In the genomic region with DNA sequence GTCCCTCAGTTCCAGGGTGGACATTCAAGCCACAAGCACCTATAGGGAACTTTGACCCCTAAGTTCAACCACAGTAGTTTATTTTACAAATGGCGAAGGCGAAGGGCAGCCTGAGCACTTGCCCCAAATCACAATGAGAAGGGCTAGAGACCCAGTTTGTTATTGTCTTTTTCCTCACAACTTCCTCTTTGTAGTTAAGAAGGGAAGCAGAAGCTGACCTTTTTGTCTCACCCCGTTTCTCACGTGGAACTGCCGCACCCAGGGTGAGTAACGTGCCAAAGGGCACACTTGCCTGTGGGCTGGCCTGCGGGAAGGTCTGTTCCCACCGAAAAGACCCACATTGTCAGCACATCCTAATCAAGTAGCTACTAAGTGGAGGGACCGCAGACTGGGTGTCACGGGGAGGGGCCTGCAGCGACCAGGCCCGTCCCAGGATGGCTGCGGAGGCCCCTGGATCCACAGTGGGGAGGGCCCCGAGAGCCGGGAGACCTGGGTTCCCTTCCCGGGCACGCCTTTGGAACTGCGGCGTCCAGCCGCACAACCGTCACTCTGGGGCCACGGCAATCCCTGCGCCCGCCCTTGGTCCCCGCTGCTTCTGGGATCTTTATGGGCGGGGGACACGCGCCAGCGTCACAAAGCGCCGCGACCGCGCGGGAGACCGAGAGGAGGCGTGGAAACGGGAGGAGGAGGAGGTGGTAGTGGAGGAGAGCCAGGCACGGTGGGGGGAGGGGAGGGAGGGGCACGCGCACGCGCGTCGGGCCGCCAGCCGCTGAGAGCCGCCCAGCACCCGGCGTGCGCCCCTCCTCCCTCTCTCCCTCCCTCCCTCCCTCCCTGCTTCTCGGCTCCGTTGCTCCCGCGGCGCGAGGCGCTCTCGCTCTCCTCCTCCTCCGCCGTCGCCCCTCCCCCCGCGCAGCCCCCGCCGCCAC, we compare ENCODE assay signal across 1 cellular context.
A peak's percentile ranks its signal among the peaks of the same experiment; 100 is the strongest.
TF ChIP-seq lines count a peak whose summit lies in the region.

UBE2R2 (plus strand) TSS at position 834 of the 926 bp plus-strand sequence. CDS start 598 bp downstream, outside the sequence.

TF ChIP-seq in GM12878, 131 proteins besides CTCF, POLR2A, EP300 and RAD21 (continued from another document):
- TF ChIP-seq ZNF592 (IDR thresholded peaks at IDR 0.05) (no peak), SREBF2 (IDR thresholded peaks at IDR 0.05; ENCODE audit: low read length) (no peak), ZBTB11 (CRISPR knock-in tag; IDR thresholded peaks at IDR 0.05) (no peak), STAT1 (conservative IDR thresholded peaks at IDR 0.05) (peak; percentile 66; the same call in 1 of the 2 replicates), BHLHE40 (IDR thresholded peaks at IDR 0.05; ENCODE audit: borderline replicate concordance in 1 of 2, low read depth in 2 of 2, low read length in 1 of 2) (peak; percentile 97 to 99), TARDBP (IDR thresholded peaks at IDR 0.05; ENCODE audit: borderline replicate concordance) (no peak; the same call in 1 of the 2 replicates), NKRF (conservative IDR thresholded peaks at IDR 0.05) (peak; percentile 58; the same call in 1 of the 2 replicates), SUZ12 (IDR thresholded peaks at IDR 0.05; ENCODE audit: unreplicated experiment) (no peak), ATF3 (IDR thresholded peaks at IDR 0.05; ENCODE audit: borderline replicate concordance, extremely low read depth, low read depth, low read length) (no peak), KLF5 (IDR thresholded peaks at IDR 0.05; ENCODE audit: partially characterized antibody) (peak; percentile 44), SMARCA5 (IDR thresholded peaks at IDR 0.05) (peak; percentile 82), HDGF (IDR thresholded peaks at IDR 0.05) (peak; percentile 77), ZNF217 (IDR thresholded peaks at IDR 0.05) (0 out of 2 replicates have a peak, but pooled peaks have one; percentile 32), ZNF274 (IDR thresholded peaks at IDR 0.05; ENCODE audit: insufficient read depth, insufficient read length) (no peak)
- TF ChIP-seq, protein P1, sequence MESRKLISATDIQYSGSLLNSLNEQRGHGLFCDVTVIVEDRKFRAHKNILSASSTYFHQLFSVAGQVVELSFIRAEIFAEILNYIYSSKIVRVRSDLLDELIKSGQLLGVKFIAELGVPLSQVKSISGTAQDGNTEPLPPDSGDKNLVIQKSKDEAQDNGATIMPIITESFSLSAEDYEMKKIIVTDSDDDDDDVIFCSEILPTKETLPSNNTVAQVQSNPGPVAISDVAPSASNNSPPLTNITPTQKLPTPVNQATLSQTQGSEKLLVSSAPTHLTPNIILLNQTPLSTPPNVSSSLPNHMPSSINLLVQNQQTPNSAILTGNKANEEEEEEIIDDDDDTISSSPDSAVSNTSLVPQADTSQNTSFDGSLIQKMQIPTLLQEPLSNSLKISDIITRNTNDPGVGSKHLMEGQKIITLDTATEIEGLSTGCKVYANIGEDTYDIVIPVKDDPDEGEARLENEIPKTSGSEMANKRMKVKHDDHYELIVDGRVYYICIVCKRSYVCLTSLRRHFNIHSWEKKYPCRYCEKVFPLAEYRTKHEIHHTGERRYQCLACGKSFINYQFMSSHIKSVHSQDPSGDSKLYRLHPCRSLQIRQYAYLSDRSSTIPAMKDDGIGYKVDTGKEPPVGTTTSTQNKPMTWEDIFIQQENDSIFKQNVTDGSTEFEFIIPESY (IDR thresholded peaks at IDR 0.05): no peak; the same call in 1 of the 2 replicates
